ENCODE assay signal across 26 cellular contexts in the genomic region with DNA sequence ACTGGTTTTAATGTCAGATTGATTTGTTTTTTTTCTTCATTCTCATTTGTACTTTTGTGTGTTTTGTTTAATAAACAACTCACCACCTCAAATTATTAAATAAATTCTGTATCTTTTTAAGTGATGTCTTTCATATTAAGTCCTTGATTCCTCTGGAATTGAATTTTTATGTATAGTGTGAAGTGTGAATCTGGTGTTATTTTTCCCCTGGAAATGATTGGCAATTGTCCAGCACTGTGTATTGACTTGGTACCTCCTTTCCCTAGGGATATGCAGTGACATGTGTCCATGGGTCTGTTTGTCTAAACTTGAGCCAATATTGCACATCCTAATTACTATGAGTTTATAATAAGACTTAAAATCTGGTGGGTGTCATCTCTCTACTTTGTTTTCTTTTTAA. TPM values are rescaled to one million over a fixed set of nuclear protein-coding genes. Genes with fewer than 3 reads are reported as not detected.
DNase-seq lines count a peak whose midpoint lies in the region; ATAC-seq lines count a peak whose summit lies in the region.
"Had no signal": no experiment of that assay in that cellular context is flagged by ENCODE, and none has a peak within 500 bp of the region (broad histone marks: within the 10 kb centered on the region; RNA-seq: fewer than 3 reads in every experiment).

No MANE protein-coding gene starts in this region.

- H3K9me3 Mint-ChIP-seq in CD4-positive, CD25-positive, alpha-beta regulatory T cell, result no peaks in the 10 kb centered on the region
- no peaks in the 10 kb centered on the region for H3K9me3 Mint-ChIP-seq in memory B cell
- H3K9me3 Mint-ChIP-seq: H9, nephron progenitor cell, WTC11 had no signal

- H3K36me3 Mint-ChIP-seq in CD4-positive, CD25-positive, alpha-beta regulatory T cell, result no peaks in the 10 kb centered on the region
- H3K36me3 Mint-ChIP-seq in memory B cell, result no peaks in the 10 kb centered on the region
- H3K36me3 Mint-ChIP-seq: WTC11 had no signal

- H3K4me1 ChIP-seq in CD4-positive, CD25-positive, alpha-beta regulatory T cell (ENCODE audit: control insufficient read depth, insufficient read depth, low read length, poor library complexity, severe bottlenecking), result peaks cover 8% of the 10 kb centered on the region

- H3K27ac ChIP-seq in CD4-positive, CD25-positive, alpha-beta regulatory T cell (ENCODE audit: insufficient read depth, low read length, poor library complexity, severe bottlenecking), result no peak overlapping the region

- DNase-seq in NCI-H345 (lab: John Stamatoyannopoulos, UW) (peak; percentile 31), NCI-H345 treated with DMSO at 0.1 percent for 48 hours (lab: John Stamatoyannopoulos, UW; ENCODE audit: unreplicated experiment) (no peak), NCI-H69 (lab: John Stamatoyannopoulos, UW) (peak; percentile 68), memory B cell (ENCODE audit: low spot score in 2 of 2) (no peak), medulla oblongata (ENCODE audit: extremely low spot score) (no peak), NCI-H2196 (lab: John Stamatoyannopoulos, UW; ENCODE audit: unreplicated experiment) (no peak)
- no peak for DNase-seq in CD4-positive, CD25-positive, alpha-beta regulatory T cell
- DNase-seq: activated effector memory CD4-positive, alpha-beta T cell treated with anti-CD3 and anti-CD28 coated beads, Interleukin-2, amount 50 U/mL, for 16 hours; amygdala; CD4-positive, alpha-beta memory T cell; foreskin fibroblast; H9; hippocampal formation; mesendoderm; NCI-H1436; NCI-H446 treated with DMSO at 0.1 percent for 48 hours; nephron progenitor cell; SHP77; upper lobe of left lung had no signal

- H3K27me3 Mint-ChIP-seq in CD4-positive, CD25-positive, alpha-beta regulatory T cell, result peaks cover 12% of the 10 kb centered on the region
- H3K27me3 Mint-ChIP-seq in memory B cell, result no peaks in the 10 kb centered on the region
- H3K27me3 Mint-ChIP-seq: CD4-positive, alpha-beta memory T cell had no signal

- no peak overlapping the region for H3K4me3 ChIP-seq in CD4-positive, CD25-positive, alpha-beta regulatory T cell (ENCODE audit: low read depth, low read length)
- H3K4me3 ChIP-seq: upper lobe of left lung had no signal

- no peak for ATAC-seq in CD4-positive, CD25-positive, alpha-beta regulatory T cell (ENCODE audit: low read depth in 2 of 2)
- ATAC-seq in memory B cell (ENCODE audit: low read depth) (no peak), GM21360 (IDR thresholded peaks at IDR 0.05; ENCODE audit: unreplicated experiment) (no peak)
- ATAC-seq: WTC11 had no signal

- no peaks in the 10 kb centered on the region for H3K36me3 ChIP-seq in CD4-positive, CD25-positive, alpha-beta regulatory T cell (ENCODE audit: control insufficient read depth, insufficient read depth, low read length)
- H3K36me3 ChIP-seq: upper lobe of left lung had no signal

- H3K27me3 ChIP-seq in CD4-positive, CD25-positive, alpha-beta regulatory T cell (ENCODE audit: control insufficient read depth, insufficient read depth, low read length), result no peaks in the 10 kb centered on the region
- H3K27me3 ChIP-seq: dorsolateral prefrontal cortex, upper lobe of left lung had no signal

- peaks cover 6 to 24% (median 18%) of the 10 kb centered on the region in 4 donors for H3K4me1 Mint-ChIP-seq in CD4-positive, CD25-positive, alpha-beta regulatory T cell
- H3K4me1 Mint-ChIP-seq in memory B cell, result peaks cover 7% of the 10 kb centered on the region

- peak overlapping the region in 3 of 4 donors; percentile 3 to 56 (median 34) for H3K4me3 Mint-ChIP-seq in CD4-positive, CD25-positive, alpha-beta regulatory T cell
- H3K4me3 Mint-ChIP-seq in memory B cell, result no peak overlapping the region
- H3K4me3 Mint-ChIP-seq: H9, nephron progenitor cell, WTC11 had no signal

- H3K9me3 ChIP-seq in CD4-positive, CD25-positive, alpha-beta regulatory T cell (ENCODE audit: control insufficient read depth in 2 of 2, low read length in 2 of 2), result no peaks in the 10 kb centered on the region
- H3K9me3 ChIP-seq: upper lobe of left lung had no signal

- no peak overlapping the region for H3K27ac Mint-ChIP-seq in CD4-positive, CD25-positive, alpha-beta regulatory T cell
- H3K27ac Mint-ChIP-seq in memory B cell, result peak overlapping the region; percentile 74
- H3K27ac Mint-ChIP-seq: H9, nephron progenitor cell, WTC11 had no signal

RNA-seq across cellular contexts. Expression of gene RNU5B-1, which starts 2.1 kb away (rescaled TPM):
- total RNA-seq in CD4-positive, CD25-positive, alpha-beta regulatory T cell, result not detected
- not detected for polyA plus RNA-seq in CD4-positive, CD25-positive, alpha-beta regulatory T cell
- total RNA-seq: activated CD8-positive, alpha-beta memory T cell treated with anti-CD3 and anti-CD28 coated beads for 36 hours; H9; T-helper 1 cell treated with Interleukin-12 subunit alpha and Interleukin-12 subunit beta and Interleukin-4 antibody, amounts not matched to agents 30 ng/mL and 1 ng/mL, for 36 hours; WTC11 had no signal
- polyA plus RNA-seq: CD4-positive, alpha-beta memory T cell; keratinocyte had no signal

RNA-seq across cellular contexts. Expression of gene RNU5A-1, which starts 10.7 kb away (rescaled TPM):
- not detected for total RNA-seq in CD4-positive, CD25-positive, alpha-beta regulatory T cell
- polyA plus RNA-seq in CD4-positive, CD25-positive, alpha-beta regulatory T cell, result not detected
- total RNA-seq: activated CD8-positive, alpha-beta memory T cell treated with anti-CD3 and anti-CD28 coated beads for 36 hours; cardiac septum; CD4-positive, alpha-beta memory T cell; H9; T-helper 1 cell treated with Interleukin-12 subunit alpha and Interleukin-12 subunit beta and Interleukin-4 antibody, amounts not matched to agents 30 ng/mL and 1 ng/mL, for 36 hours; upper lobe of left lung; WTC11 had no signal
- polyA plus RNA-seq: CD4-positive, alpha-beta memory T cell; keratinocyte had no signal

RNA-seq across cellular contexts. Expression of gene PARP16, which starts 19.9 kb away (rescaled TPM):
- total RNA-seq in CD4-positive, CD25-positive, alpha-beta regulatory T cell, result 14.9 TPM
- 10 to 100 TPM; 20.4 to 25.9 (median 22.3) TPM for polyA plus RNA-seq in CD4-positive, CD25-positive, alpha-beta regulatory T cell

Comparison
In these comparisons a context has a peak if more than half of its experiments do, and no peak if none do; other contexts are left out.
1. DNase-seq: peak in NCI-H345 (single experiment) and NCI-H69 (single experiment); none in NCI-H345 treated with DMSO at 0.1 percent for 48 hours (single experiment), CD4-positive, CD25-positive, alpha-beta regulatory T cell (0 of 3), memory B cell (0 of 2), medulla oblongata (single experiment) and NCI-H2196 (single experiment).